1 cellular context compared by ENCODE assay signal in the genomic region with DNA sequence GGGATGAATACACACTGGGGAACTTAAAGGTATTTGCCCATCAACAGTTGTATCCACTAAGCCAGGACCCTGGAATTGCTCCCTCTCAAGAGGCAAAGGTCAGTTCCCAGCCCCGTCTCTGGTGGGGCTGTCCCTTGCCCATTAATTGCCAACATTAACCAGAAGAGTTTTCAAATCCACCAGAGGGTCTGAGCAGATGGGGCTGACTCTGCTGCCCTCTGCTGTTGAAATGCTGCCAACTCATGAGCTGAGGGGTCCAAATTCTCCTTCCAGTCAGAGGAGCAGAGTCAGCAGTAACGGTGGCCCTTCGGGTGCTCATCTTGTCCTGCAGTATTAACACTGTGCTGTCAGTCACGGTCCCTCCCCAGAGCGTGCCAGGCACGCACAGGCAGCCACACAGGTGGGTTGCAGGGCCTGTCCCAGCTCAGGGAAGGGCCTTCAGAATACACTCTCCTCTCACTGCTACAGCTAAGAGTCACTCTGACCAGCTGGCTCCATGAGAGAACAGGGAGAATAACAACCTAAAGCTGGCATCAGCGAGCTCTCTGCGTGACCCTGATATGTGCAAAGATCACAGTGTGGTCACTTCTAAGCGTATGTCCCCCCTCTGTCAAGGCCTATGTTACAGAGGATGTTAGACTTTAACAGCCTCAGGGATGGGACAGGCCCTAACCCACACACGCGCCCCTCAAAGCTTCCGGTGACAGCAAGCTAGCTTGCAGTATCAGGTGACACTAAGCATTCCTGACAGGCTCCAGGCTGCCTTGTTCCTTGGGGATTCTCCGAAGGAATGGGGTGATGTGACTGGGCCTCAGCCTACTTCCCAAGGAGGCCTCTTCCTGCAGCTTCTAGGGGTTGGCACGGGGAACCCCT.
A peak's percentile ranks its signal among the peaks of the same experiment; 100 is the strongest.
TF ChIP-seq lines count a peak whose summit lies in the region.

No MANE protein-coding gene starts in this region.

TF ChIP-seq in IMR-90, 13 proteins besides CTCF, POLR2A, EP300 and RAD21 (continued from another document):
- TF ChIP-seq NFE2L2 (IDR thresholded peaks at IDR 0.05; ENCODE audit: low read depth, low read length) (no peak), BHLHE40 (IDR thresholded peaks at IDR 0.05; ENCODE audit: low read depth, low read length) (no peak), MAZ (IDR thresholded peaks at IDR 0.05; ENCODE audit: borderline replicate concordance, low read depth, low read length) (0 out of 2 replicates have a peak, but pooled peaks have one; percentile 26), MXI1 (IDR thresholded peaks at IDR 0.05; ENCODE audit: borderline replicate concordance, low read depth, low read length) (no peak), MAFK (IDR thresholded peaks at IDR 0.05; ENCODE audit: low read depth, low read length) (peak; percentile 81), CEBPB (IDR thresholded peaks at IDR 0.05; ENCODE audit: low read depth, low read length) (no peak), CHD1 (IDR thresholded peaks at IDR 0.05; ENCODE audit: low read depth, low read length) (no peak), USF2 (IDR thresholded peaks at IDR 0.05; ENCODE audit: low read depth, low read length) (no peak), SMC3 (IDR thresholded peaks at IDR 0.05; ENCODE audit: low read depth, low read length) (peak; percentile 92), RCOR1 (IDR thresholded peaks at IDR 0.05; ENCODE audit: insufficient replicate concordance, low read length) (no peak), RFX5 (IDR thresholded peaks at IDR 0.05; ENCODE audit: low read depth, low read length) (no peak)
TF ChIP-seq in IMR-90: peak in this region for 3.
